Comparison of ENCODE assay signal across 25 cellular contexts in the genomic region with DNA sequence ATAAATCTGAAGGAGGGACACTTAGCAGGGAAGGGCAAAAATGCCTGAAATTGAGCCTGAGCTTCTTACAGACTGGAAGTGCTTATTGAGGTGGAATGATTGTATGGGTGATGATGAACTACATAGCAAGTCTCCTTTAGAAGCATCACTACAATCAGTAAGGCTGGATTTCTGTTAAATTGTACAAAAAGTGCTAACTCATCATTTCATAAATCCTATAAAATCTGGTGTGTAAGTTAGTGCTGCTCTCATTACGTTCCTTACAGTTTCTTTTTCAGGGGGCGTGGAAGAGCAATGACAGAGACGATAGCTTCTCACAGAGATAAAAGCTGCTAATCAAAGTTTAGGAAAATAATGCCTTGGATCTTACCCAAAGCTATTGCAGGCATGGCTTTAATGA.
DNase-seq lines count a peak whose midpoint lies in the region; ATAC-seq and TF ChIP-seq lines count a peak whose summit lies in the region.
"Had no signal": no experiment of that assay in that cellular context is flagged by ENCODE, and none has a peak within 500 bp of the region (broad histone marks: within the 10 kb centered on the region; RNA-seq: fewer than 3 reads in every experiment).

No MANE protein-coding gene starts in this region.

- CTCF ChIA-PET in A673 (lab: Charles Lee), result no interaction called here

- H3K4me2 ChIP-seq in fibroblast of lung (ENCODE audit: extremely low read depth, insufficient read depth, low read length), result no peak overlapping the region
- H3K4me2 ChIP-seq: PC-9 had no signal

- H3K4me3 ChIP-seq in A673 (ENCODE audit: low read depth, low read length, poor library complexity, severe bottlenecking) (peak overlapping the region; percentile 20), SK-N-MC (peak overlapping the region; percentile 72), fibroblast of lung (replicated peaks in 1 of 4; ENCODE audit: control extremely low read depth in 1 of 4, insufficient read depth in 1 of 4, low read depth in 3 of 4, low read length in 4 of 4) (no peak overlapping the region)
- H3K4me3 ChIP-seq: PC-9, SJSA1 had no signal

- BruUV-seq in A673 (replicated peaks; lab: Mats Ljungman, UMichigan), result no TSS peak

- no peaks in the 10 kb centered on the region for H4K20me1 ChIP-seq in fibroblast of lung (ENCODE audit: control insufficient read depth, extremely low read depth, insufficient read depth, low read length)

- ATAC-seq in GM19023 (IDR thresholded peaks at IDR 0.05; ENCODE audit: unreplicated experiment), result no peak
- no peak for ATAC-seq in HG02981 (IDR thresholded peaks at IDR 0.05; ENCODE audit: unreplicated experiment)
- ATAC-seq: CD8-positive, alpha-beta T cell; Right ventricle myocardium inferior had no signal

- no peak overlapping the region for H2AFZ ChIP-seq in fibroblast of lung (ENCODE audit: low read length)
- H2AFZ ChIP-seq: PC-9 had no signal

- peaks cover 5% of the 10 kb centered on the region for H3K4me1 ChIP-seq in A673 (ENCODE audit: insufficient read depth, low read length, poor library complexity, severe bottlenecking)
- H3K4me1 ChIP-seq in fibroblast of lung (ENCODE audit: control insufficient read depth, extremely low read depth, insufficient read depth, low read length), result no peaks in the 10 kb centered on the region

- H3K9ac ChIP-seq in SK-N-MC (ENCODE audit: insufficient read length) (peak overlapping the region; percentile 21), fibroblast of lung (ENCODE audit: insufficient read depth, low read length) (no peak overlapping the region)

- no peaks in the 10 kb centered on the region for H3K9me3 ChIP-seq in A673 (ENCODE audit: low read depth, low read length, poor library complexity, severe bottlenecking)
- H3K9me3 ChIP-seq in SK-N-MC (ENCODE audit: low read depth, low read length), result no peaks in the 10 kb centered on the region
- H3K9me3 ChIP-seq in fibroblast of lung (ENCODE audit: control insufficient read depth, insufficient read depth, low read depth, low read length), result no peaks in the 10 kb centered on the region
- H3K9me3 ChIP-seq: SJSA1 had no signal

- intact Hi-C loops in A673 (cut with micrococcal nuclease; ENCODE audit: unreplicated experiment), result no loop called here

- no peaks in the 10 kb centered on the region for H3K36me3 ChIP-seq in A673 (ENCODE audit: insufficient read depth, low read length, poor library complexity, severe bottlenecking)
- no peaks in the 10 kb centered on the region for H3K36me3 ChIP-seq in SK-N-MC (ENCODE audit: insufficient read depth, low read length)
- H3K36me3 ChIP-seq in fibroblast of lung (ENCODE audit: control insufficient read depth, insufficient read depth, low read length), result no peaks in the 10 kb centered on the region
- H3K36me3 ChIP-seq: SJSA1 had no signal

- H3K79me2 ChIP-seq in fibroblast of lung (ENCODE audit: control insufficient read depth, insufficient read depth, low read length), result no peaks in the 10 kb centered on the region

- DNase-seq in A673 (ENCODE audit: low spot score) (peak; percentile 12), GM04504 (ENCODE audit: low read depth) (peak; percentile 3), SK-N-MC (ENCODE audit: low read depth, low spot score) (peak; percentile 34), fibroblast of lung (ENCODE audit: low read depth in 2 of 2) (peak; percentile 3 to 30), NOMO-1 treated with DMSO at 0.1 percent for 48 hours (lab: John Stamatoyannopoulos, UW; ENCODE audit: unreplicated experiment) (no peak)
- DNase-seq: CD8-positive, alpha-beta T cell; DMS 273 treated with DMSO at 0.1 percent for 48 hours; DMS79; EL; GDM1; H7; NCI-H1048; NCI-H1417; NCI-H1694 treated with DMSO at 0.1 percent for 48 hours; NCI-H2081 treated with DMSO at 0.1 percent for 48 hours; NCI-H2171; NCI-H524; NCI-H774; PC-9; SW 1271 had no signal

- TF ChIP-seq CTCF in A673 (conservative IDR thresholded peaks at IDR 0.05; ENCODE audit: low read depth, low read length) (no peak), fibroblast of lung (conservative IDR thresholded peaks at IDR 0.05 in 1 of 2, IDR thresholded peaks at IDR 0.05 in 1 of 2; ENCODE audit: low read depth in 1 of 2, low read length in 2 of 2) (no peak)

- H3K27me3 ChIP-seq in A673 (replicated peaks; ENCODE audit: insufficient read depth, low read depth, low read length, poor library complexity) (no peaks in the 10 kb centered on the region), fibroblast of lung (ENCODE audit: control insufficient read depth, insufficient read depth, low read length) (no peaks in the 10 kb centered on the region)
- H3K27me3 ChIP-seq: SJSA1 had no signal

- POLR2A ChIA-PET in A673 (lab: Charles Lee; ENCODE audit: low non-redundant PET), result no interaction called here

- no peak overlapping the region for H3K27ac ChIP-seq in A673 (ENCODE audit: low read depth, low read length, poor library complexity, severe bottlenecking)
- H3K27ac ChIP-seq in SK-N-MC, result peak overlapping the region; percentile 83
- no peak overlapping the region for H3K27ac ChIP-seq in fibroblast of lung (ENCODE audit: insufficient read depth, low read length)
- H3K27ac ChIP-seq: C4-2B, PC-9, SJSA1 had no signal

Comparison
In these comparisons a context has a peak if more than half of its experiments do, and no peak if none do; other contexts are left out.
1. H3K4me3 ChIP-seq: peak in A673 (single experiment) and SK-N-MC (single experiment); none in fibroblast of lung (0 of 4).